10 cellular contexts compared by ENCODE assay signal in the genomic region with DNA sequence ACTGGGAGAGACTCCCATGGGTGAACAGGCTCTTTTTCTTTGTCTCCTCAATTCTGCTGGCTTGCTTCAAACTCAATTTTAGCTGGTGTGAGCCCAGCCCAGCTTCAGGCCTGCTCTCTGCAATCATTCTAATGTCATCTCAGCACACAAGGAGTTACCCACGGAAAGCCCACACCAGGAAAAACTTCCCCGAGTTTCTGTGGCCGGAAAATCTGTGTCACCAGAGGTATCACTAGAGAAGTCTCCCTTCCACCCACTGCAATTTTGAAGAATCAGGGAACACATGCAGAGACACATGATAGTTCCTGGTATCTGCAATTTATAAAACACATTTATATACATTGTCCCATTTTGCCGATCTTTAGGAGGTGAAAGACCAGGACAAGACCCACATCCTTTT. TPM values are rescaled to one million over a fixed set of nuclear protein-coding genes. Genes with fewer than 3 reads are reported as not detected.
DNase-seq lines count a peak whose midpoint lies in the region; ATAC-seq and TF ChIP-seq lines count a peak whose summit lies in the region.
"Had no signal": no experiment of that assay in that cellular context is flagged by ENCODE, and none has a peak within 500 bp of the region (broad histone marks: within the 10 kb centered on the region; RNA-seq: fewer than 3 reads in every experiment).

No MANE protein-coding gene starts in this region.

- intact Hi-C loops in lower lobe of right lung (cut with DNase I): no loop called here

- POLR2A ChIA-PET in activated CD4-positive, alpha-beta memory T cell treated with anti-CD3 and anti-CD28 coated beads, Interleukin-2, amount 10 ng/mL, durations not matched to agents 7 days and 5 days (lab: Charles Lee): interaction anchor here (0.9 to 4.4 kb wide), 13 partner anchors 9 to 674 kb away, joined by 3 to 71 read pairs (median 5); a partner anchor contains a TSS

- peak overlapping the region; percentile 89 for H3K27ac Mint-ChIP-seq in activated CD4-positive, alpha-beta memory T cell treated with anti-CD3 and anti-CD28 coated beads, Interleukin-2, amount 10 ng/mL, durations not matched to agents 7 days and 5 days

- H3K4me1 ChIP-seq in DND-41 (ENCODE audit: insufficient read depth, low read length) (peaks cover 13% of the 10 kb centered on the region), lower lobe of right lung (peaks cover 6% of the 10 kb centered on the region)
- H3K4me1 ChIP-seq: prostate gland had no signal

- DNase-seq in DND-41 (no peak), epithelial cell of prostate (ENCODE audit: low read depth, low spot score) (no peak), lower lobe of right lung (no peak), SHP77 (lab: John Stamatoyannopoulos, UW) (no peak)
- DNase-seq in activated CD4-positive, alpha-beta memory T cell treated with anti-CD3 and anti-CD28 coated beads, Interleukin-2, amount 10 ng/mL, durations not matched to agents 7 days and 5 days: peak; percentile 49
- DNase-seq in stimulated activated CD4-positive, alpha-beta T cell treated with anti-CD3 and anti-CD28 coated beads, Interleukin-4, amount 100 ng/mL, for 4 hours: peak; percentile 52 to 84

- H3K36me3 ChIP-seq in DND-41 (ENCODE audit: insufficient read depth, low read length): no peaks in the 10 kb centered on the region
- no peaks in the 10 kb centered on the region for H3K36me3 ChIP-seq in lower lobe of right lung
- H3K36me3 ChIP-seq: HAP-1, prostate gland had no signal

- CTCF ChIA-PET in activated CD4-positive, alpha-beta memory T cell treated with anti-CD3 and anti-CD28 coated beads, Interleukin-2, amount 10 ng/mL, durations not matched to agents 7 days and 5 days (lab: Charles Lee): interaction anchor here (0.9 to 2.3 kb wide), 8 partner anchors 9 to 134 kb away, joined by 4 to 15 read pairs (median 8); a partner anchor contains a TSS

- H3K36me3 Mint-ChIP-seq in activated CD4-positive, alpha-beta memory T cell treated with anti-CD3 and anti-CD28 coated beads, Interleukin-2, amount 10 ng/mL, durations not matched to agents 7 days and 5 days (ENCODE audit: low read depth): peaks cover 2% of the 10 kb centered on the region

- peaks cover 37% of the 10 kb centered on the region for H3K4me1 Mint-ChIP-seq in activated CD4-positive, alpha-beta memory T cell treated with anti-CD3 and anti-CD28 coated beads, Interleukin-2, amount 10 ng/mL, durations not matched to agents 7 days and 5 days

- H3K79me2 ChIP-seq in DND-41 (ENCODE audit: insufficient read depth, low read length): no peaks in the 10 kb centered on the region

- H3K27ac ChIP-seq in DND-41 (ENCODE audit: low read length) (no peak overlapping the region), epithelial cell of prostate (peak overlapping the region; percentile 66), lower lobe of right lung (no peak overlapping the region)
- H3K27ac ChIP-seq: prostate gland had no signal

- H3K9me3 ChIP-seq in DND-41 (ENCODE audit: insufficient read depth, low read length, severe bottlenecking): no peaks in the 10 kb centered on the region
- no peaks in the 10 kb centered on the region for H3K9me3 ChIP-seq in lower lobe of right lung
- H3K9me3 ChIP-seq: HAP-1, prostate gland had no signal

- H3K27me3 Mint-ChIP-seq in activated CD4-positive, alpha-beta memory T cell treated with anti-CD3 and anti-CD28 coated beads, Interleukin-2, amount 10 ng/mL, durations not matched to agents 7 days and 5 days: no peaks in the 10 kb centered on the region

- ATAC-seq in DND-41 (ENCODE audit: insufficient read depth, low read depth) (no peak), lower lobe of right lung (no peak), GM18511 (IDR thresholded peaks at IDR 0.05; ENCODE audit: unreplicated experiment) (no peak), HG03565 (IDR thresholded peaks at IDR 0.05; ENCODE audit: unreplicated experiment) (no peak)

- no peaks in the 10 kb centered on the region for H3K9me3 Mint-ChIP-seq in activated CD4-positive, alpha-beta memory T cell treated with anti-CD3 and anti-CD28 coated beads, Interleukin-2, amount 10 ng/mL, durations not matched to agents 7 days and 5 days

- no peak overlapping the region for H3K4me3 ChIP-seq in DND-41 (ENCODE audit: low read depth in 1 of 2, low read length in 2 of 2)
- H3K4me3 ChIP-seq in lower lobe of right lung: no peak overlapping the region
- H3K4me3 ChIP-seq: HAP-1, prostate gland had no signal

- H4K20me1 ChIP-seq in DND-41 (ENCODE audit: insufficient read depth, low read length): no peaks in the 10 kb centered on the region

- H3K27me3 ChIP-seq in DND-41 (ENCODE audit: insufficient read depth, low read length, poor library complexity) (no peaks in the 10 kb centered on the region), lower lobe of right lung (ENCODE audit: low read depth) (no peaks in the 10 kb centered on the region)

- H3K4me3 Mint-ChIP-seq in activated CD4-positive, alpha-beta memory T cell treated with anti-CD3 and anti-CD28 coated beads, Interleukin-2, amount 10 ng/mL, durations not matched to agents 7 days and 5 days: peak overlapping the region; percentile 7

- no peak for TF ChIP-seq CTCF in DND-41 (IDR thresholded peaks at IDR 0.05; ENCODE audit: borderline replicate concordance, extremely low read depth, low read length, poor library complexity, severe bottlenecking)
- no peak for TF ChIP-seq CTCF in lower lobe of right lung (IDR thresholded peaks at IDR 0.05)

- no peak overlapping the region for H3K9ac ChIP-seq in DND-41 (ENCODE audit: low read depth, low read length)

- H3K4me2 ChIP-seq in DND-41 (ENCODE audit: insufficient read depth, low read length): no peak overlapping the region

- H2AFZ ChIP-seq in DND-41 (ENCODE audit: low read depth, low read length): peak overlapping the region; percentile 53; the same call in 1 of the 2 replicates

RNA-seq across cellular contexts. Expression of a gene that starts 13.5 kb away (rescaled TPM):
- 10 to 100 TPM; 57.1 to 59.3 TPM for total RNA-seq in activated CD4-positive, alpha-beta memory T cell treated with anti-CD3 and anti-CD28 coated beads, Interleukin-2, amount 10 ng/mL, durations not matched to agents 7 days and 5 days
- 70.5 TPM for total RNA-seq in lower lobe of right lung

Comparison
In these comparisons a context has a peak if more than half of its experiments do, and no peak if none do; other contexts are left out.
1. DNase-seq: peak in activated CD4-positive, alpha-beta memory T cell treated with anti-CD3 and anti-CD28 coated beads, Interleukin-2, amount 10 ng/mL, durations not matched to agents 7 days and 5 days (single experiment) and stimulated activated CD4-positive, alpha-beta T cell treated with anti-CD3 and anti-CD28 coated beads, Interleukin-4, amount 100 ng/mL, for 4 hours (2 of 2); none in DND-41 (single experiment), epithelial cell of prostate (single experiment), lower lobe of right lung (single experiment) and SHP77 (0 of 2).